13 cellular contexts compared by ENCODE assay signal in genomic region chr5:173243808-173244305, GRCh38. TPM values are rescaled to one million over a fixed set of nuclear protein-coding genes. Genes with fewer than 3 reads are reported as not detected.
A peak's percentile ranks its signal among the peaks of the same experiment; 100 is the strongest.
DNase-seq lines count a peak whose midpoint lies in the region; ATAC-seq, FAIRE-seq and TF ChIP-seq lines count a peak whose summit lies in the region.
"Had no signal": no experiment of that assay in that cellular context is flagged by ENCODE, and none has a peak within 500 bp of the region (broad histone marks: within the 10 kb centered on the region; RNA-seq: fewer than 3 reads in every experiment).

No MANE protein-coding gene starts in this region.

- peaks cover 25% of the 10 kb centered on the region for H3K4me1 Mint-ChIP-seq in stimulated activated naive CD8-positive, alpha-beta T cell treated with anti-CD3 and anti-CD28 coated beads, Interleukin-15, Interleukin-2, amounts not matched to agents 100 ng/mL and 50 ng/mL, for 24 hours (ENCODE audit: low read depth)
- H3K4me1 Mint-ChIP-seq in type B pancreatic cell (ENCODE audit: unreplicated experiment): peaks cover 28% of the 10 kb centered on the region

- H3K79me2 ChIP-seq in K562 (ENCODE audit: control insufficient read depth, insufficient read depth, low read length): no peaks in the 10 kb centered on the region
- H3K79me2 ChIP-seq in PC-3 (ENCODE audit: low read length): no peaks in the 10 kb centered on the region

- peaks cover 91% of the 10 kb centered on the region for H3K27me3 Mint-ChIP-seq in stimulated activated naive CD8-positive, alpha-beta T cell treated with anti-CD3 and anti-CD28 coated beads, Interleukin-15, Interleukin-2, amounts not matched to agents 100 ng/mL and 50 ng/mL, for 24 hours
- H3K27me3 Mint-ChIP-seq in type B pancreatic cell: peaks cover 99% of the 10 kb centered on the region

- H3K4me3 ChIP-seq in K562: no peak overlapping the region
- peak overlapping the region; percentile 42 for H3K4me3 ChIP-seq in mesodermal cell (ENCODE audit: extremely low read depth, insufficient read depth, low read length, poor library complexity, severe bottlenecking)
- H3K4me3 ChIP-seq in PC-3 (ENCODE audit: low read length): no peak overlapping the region

- no peaks in the 10 kb centered on the region for H3K9me1 ChIP-seq in K562 (ENCODE audit: control insufficient read depth, insufficient read depth, low read length)

- TF ChIP-seq RAD21 in K562 (CRISPR knock-in tag; conservative IDR thresholded peaks at IDR 0.05 in 1 of 2, IDR thresholded peaks at IDR 0.05 in 1 of 2): no peak

- 6% methylated on average over 44 of the region's 44 CpGs for WGBS in K562 (ENCODE audit: insufficient coverage, low coverage, missing lambda C conversion rate)
- 1% methylated on average over 38 to 41 of the region's 44 CpGs for whole genome bisulfite sequencing in mesodermal cell (ENCODE audit: insufficient coverage in 2 of 2), 2 experiments

- no peaks in the 10 kb centered on the region for H3F3A ChIP-seq in PC-3 (ENCODE audit: low read length, unreplicated experiment)

- H3K36me3 ChIP-seq in K562 (ENCODE audit: control insufficient read depth, insufficient read depth, low read length) (no peaks in the 10 kb centered on the region), mesodermal cell (ENCODE audit: control insufficient read depth, insufficient read depth, low read length) (no peaks in the 10 kb centered on the region), PC-3 (ENCODE audit: low read depth, low read length) (no peaks in the 10 kb centered on the region)

- CTCF ChIA-PET in K562 (lab: Yijun Ruan, JAX; ENCODE audit: low intra/inter-chr PET ratio) (no interaction called here), PC-3 (lab: Charles Lee) (no interaction called here)

- no peak for TF ChIP-seq EP300 in K562 (IDR thresholded peaks at IDR 0.05; ENCODE audit: low read length)

- in situ Hi-C loops in K562 (cut with MboI): no loop called here

- no peaks in the 10 kb centered on the region for H3K9me2 ChIP-seq in PC-3 (replicated peaks; ENCODE audit: low read length)

- ATAC-seq in stimulated activated naive CD8-positive, alpha-beta T cell treated with anti-CD3 and anti-CD28 coated beads, Interleukin-15, Interleukin-2, amounts not matched to agents 100 U/mL and 50 U/mL, for 24 hours: no peak
- ATAC-seq in K562 (no peak), PC-3 (no peak)

- no peak for TF ChIP-seq CTCF in K562 (IDR thresholded peaks at IDR 0.05 in 2 of 3, conservative IDR thresholded peaks at IDR 0.05 in 1 of 3; ENCODE audit: insufficient read depth in 2 of 3, low read depth in 1 of 3, low read length in 3 of 3)
- no peak for TF ChIP-seq CTCF in type B pancreatic cell (conservative IDR thresholded peaks at IDR 0.05)
- TF ChIP-seq CTCF in PC-3 (conservative IDR thresholded peaks at IDR 0.05; ENCODE audit: low read depth, low read length): no peak

- H4K20me1 ChIP-seq in K562 (replicated peaks; ENCODE audit: control insufficient read depth, insufficient read depth, low read length) (peaks cover 3% of the 10 kb centered on the region), PC-3 (ENCODE audit: low read length) (no peaks in the 10 kb centered on the region)

- H3K9ac ChIP-seq in K562 (ENCODE audit: insufficient read depth in 1 of 2, low read depth in 2 of 2, low read length in 2 of 2): no peak overlapping the region
- no peak overlapping the region for H3K9ac ChIP-seq in PC-3 (ENCODE audit: low read length)

- no peak for DNase-seq in stimulated activated naive CD8-positive, alpha-beta T cell treated with anti-CD3 and anti-CD28 coated beads, Interleukin-15, Interleukin-2, amounts not matched to agents 100 U/mL and 50 U/mL, for 24 hours
- DNase-seq in K562 (ENCODE audit: extremely low read depth in 1 of 4, low spot score in 3 of 4): no peak
- DNase-seq in type B pancreatic cell (ENCODE audit: extremely low spot score, unreplicated experiment): no peak
- no peak for DNase-seq in effector CD4-positive, alpha-beta T cell
- DNase-seq in NAMALWA (ENCODE audit: low spot score): no peak
- DNase-seq in PC-3: no peak
- DNase-seq: amniotic stem cell; NCI-H1417; stimulated activated CD4-positive, alpha-beta T cell treated with anti-CD3 and anti-CD28 coated beads, Interleukin-2, amount 100 ng/mL, for 48 hours had no signal

- H3K9me3 ChIP-seq in K562 (replicated peaks; ENCODE audit: control insufficient read depth, insufficient read depth, low read depth, low read length) (no peaks in the 10 kb centered on the region), mesodermal cell (ENCODE audit: control insufficient read depth, low read length) (no peaks in the 10 kb centered on the region), PC-3 (ENCODE audit: low read length) (no peaks in the 10 kb centered on the region)

- H3K4me3 Mint-ChIP-seq in stimulated activated naive CD8-positive, alpha-beta T cell treated with anti-CD3 and anti-CD28 coated beads, Interleukin-15, Interleukin-2, amounts not matched to agents 100 ng/mL and 50 ng/mL, for 24 hours: peak overlapping the region; percentile 54
- H3K4me3 Mint-ChIP-seq in type B pancreatic cell: peak overlapping the region; percentile 68

- H3K27ac ChIP-seq in K562 (ENCODE audit: extremely low read depth, low read depth, low read length): no peak overlapping the region
- no peak overlapping the region for H3K27ac ChIP-seq in mesodermal cell (ENCODE audit: low read depth, low read length, severe bottlenecking)
- no peak overlapping the region for H3K27ac ChIP-seq in PC-3 (ENCODE audit: low read length)

- H3K4me2 ChIP-seq in K562 (ENCODE audit: insufficient read depth, low read length): no peak overlapping the region
- H3K4me2 ChIP-seq in PC-3 (ENCODE audit: low read length): no peak overlapping the region

- no peak overlapping the region for H2AFZ ChIP-seq in K562 (ENCODE audit: low read depth, low read length)
- no peak overlapping the region for H2AFZ ChIP-seq in PC-3 (ENCODE audit: low read length)

- no peak overlapping the region for H3K27ac Mint-ChIP-seq in stimulated activated naive CD8-positive, alpha-beta T cell treated with anti-CD3 and anti-CD28 coated beads, Interleukin-15, Interleukin-2, amounts not matched to agents 100 ng/mL and 50 ng/mL, for 24 hours
- peak overlapping the region; percentile 13 for H3K27ac Mint-ChIP-seq in type B pancreatic cell

- POLR2A ChIA-PET in K562 (lab: Yijun Ruan, JAX): no interaction called here
- POLR2A ChIA-PET in PC-3 (lab: Charles Lee; ENCODE audit: unreplicated experiment): no interaction called here

- FAIRE-seq in K562 (lab: Jason Lieb, UNC): no peak
- FAIRE-seq: endothelial cell of umbilical vein had no signal

- no TSS peak for BruUV-seq in K562 (replicated peaks; lab: Mats Ljungman, UMichigan)
- BruUV-seq in PC-3 (replicated peaks; lab: Mats Ljungman, UMichigan): no TSS peak

- H3K36me3 Mint-ChIP-seq in stimulated activated naive CD8-positive, alpha-beta T cell treated with anti-CD3 and anti-CD28 coated beads, Interleukin-15, Interleukin-2, amounts not matched to agents 100 ng/mL and 50 ng/mL, for 24 hours (ENCODE audit: low read depth): no peaks in the 10 kb centered on the region
- no peaks in the 10 kb centered on the region for H3K36me3 Mint-ChIP-seq in type B pancreatic cell

- TF ChIP-seq POLR2A in K562 (conservative IDR thresholded peaks at IDR 0.05): no peak

- H3K4me1 ChIP-seq in K562 (replicated peaks in 1 of 2; ENCODE audit: control insufficient read depth in 2 of 2, insufficient read depth in 2 of 2, low read length in 2 of 2): peaks cover 0 to 19% of the 10 kb centered on the region in 2 experiments; a peak in 1 of 5 replicates
- H3K4me1 ChIP-seq in mesodermal cell (ENCODE audit: control insufficient read depth, insufficient read depth, low read length, poor library complexity, severe bottlenecking): peaks cover 11% of the 10 kb centered on the region
- no peaks in the 10 kb centered on the region for H3K4me1 ChIP-seq in PC-3 (ENCODE audit: insufficient read depth, low read length)

- intact Hi-C loops in K562 (cut with micrococcal nuclease): no loop called here
- intact Hi-C loops in PC-3 (cut with micrococcal nuclease): no loop called here

- H3K27me3 ChIP-seq in K562 (ENCODE audit: control insufficient read depth in 2 of 2, insufficient read depth in 2 of 2, low read length in 2 of 2) (peaks cover 65 to 71% of the 10 kb centered on the region in 2 experiments), PC-3 (ENCODE audit: low read length) (peaks cover 23% of the 10 kb centered on the region)

- H3K9me3 Mint-ChIP-seq in stimulated activated naive CD8-positive, alpha-beta T cell treated with anti-CD3 and anti-CD28 coated beads, Interleukin-15, Interleukin-2, amounts not matched to agents 100 ng/mL and 50 ng/mL, for 24 hours: no peaks in the 10 kb centered on the region
- no peaks in the 10 kb centered on the region for H3K9me3 Mint-ChIP-seq in type B pancreatic cell

TF ChIP-seq in K562, 482 proteins besides CTCF, POLR2A, EP300 and RAD21 (continues in another document):
- TF ChIP-seq IRF2 (CRISPR knock-in tag; IDR thresholded peaks at IDR 0.05) (no peak), SMAD3 (CRISPR knock-in tag; conservative IDR thresholded peaks at IDR 0.05) (no peak), ZFP36 (IDR thresholded peaks at IDR 0.05; ENCODE audit: low read depth, low read length, partially characterized antibody) (peak; percentile 11), CBX2 (IDR thresholded peaks at IDR 0.05; ENCODE audit: insufficient read depth, low read length, poor library complexity, severe bottlenecking) (peak; percentile 37), EZH2 (IDR thresholded peaks at IDR 0.05; ENCODE audit: borderline replicate concordance, low read depth, low read length) (peak; percentile 93), KLF16 (IDR thresholded peaks at IDR 0.05) (no peak)

RNA-seq across cellular contexts. Expression of gene NKX2-5, which starts 8.9 kb away (rescaled TPM):
- not detected in 2 replicates for total RNA-seq in K562 (2011; cell fraction: chromatin; rRNA removed; ENCODE audit: low replicate concordance)
- not detected in 2 replicates for total RNA-seq in K562 (2011; cell fraction: nucleolus; rRNA removed)
- not detected in 2 replicates for total RNA-seq in K562 (2011; cell fraction: nucleoplasm; rRNA removed)
- not detected in 2 replicates for total RNA-seq in K562 (2014; rRNA removed)
- not detected in 2 replicates for total RNA-seq in K562 (2014; rRNA removed; fragmentation: Illumina TruSeq; extraction: Trizol)
- not detected in 2 replicates for total RNA-seq in K562 (2015; rRNA removed; fragmentation: Illumina TruSeq; extraction: Trizol)
- total RNA-seq in K562 (2021): not detected in 2 replicates
- polyA plus RNA-seq in K562 (2011; rRNA removed): not detected in 2 replicates
- polyA plus RNA-seq in K562 (2011; cell fraction: cytosol; rRNA removed): not detected in 2 replicates
- polyA plus RNA-seq in K562 (2011; cell fraction: nucleus; rRNA removed): not detected in 2 replicates
- not detected in 2 replicates for polyA plus RNA-seq in K562 (2012)
- not detected in 2 replicates for polyA plus RNA-seq in K562 (2014; fragmentation: Illumina TruSeq; extraction: Trizol)
- not detected for polyA plus RNA-seq in K562 (2014; fragmentation: Nextera tagmentation; extraction: Ambion mirVana)
- not detected in 2 replicates for polyA plus RNA-seq in K562 (2014; rRNA removed)
- polyA minus RNA-seq in K562 (2011; rRNA and poly(A)+ RNA removed): not detected in 2 replicates
- not detected in 2 replicates for polyA minus RNA-seq in K562 (2011; cell fraction: cytosol; rRNA and poly(A)+ RNA removed)
- not detected in 2 replicates for polyA minus RNA-seq in K562 (2011; cell fraction: nucleus; rRNA and poly(A)+ RNA removed)
- polyA plus RNA-seq in mesodermal cell (2013, experiment 1 of 2): 66.8 TPM
- 61.6 TPM for polyA plus RNA-seq in mesodermal cell (2013, experiment 2 of 2)
- total RNA-seq in type B pancreatic cell (ENCODE audit: low replicate concordance): 1.00 and 3.2 TPM in 2 replicates
- not detected in 2 replicates for total RNA-seq in PC-3 (2014; rRNA removed)
- total RNA-seq: endothelial cell of umbilical vein, temporal lobe had no signal
- polyA plus RNA-seq: endothelial cell of umbilical vein had no signal
